ENCODE assay signal across 10 cellular contexts in genomic region chr1:25277295-25277694, GRCh38. TPM values are rescaled to one million over a fixed set of nuclear protein-coding genes. Genes with fewer than 3 reads are reported as not detected.
"Had no signal": no experiment of that assay in that cellular context is flagged by ENCODE, and none has a peak within 500 bp of the region (broad histone marks: within the 10 kb centered on the region; RNA-seq: fewer than 3 reads in every experiment).

No MANE protein-coding gene starts in this region.

RNA-seq across cellular contexts. Expression of gene RHD, which starts 5.0 kb away (rescaled TPM):
- total RNA-seq: OCI-LY7, PC-3, PC-9, Peyer's patch, Right ventricle myocardium inferior, Right ventricle myocardium superior, RPMI7951, SJCRH30, SJSA1 had no signal
- polyA plus RNA-seq: SK-N-SH had no signal
